8 cellular contexts compared by ENCODE assay signal in the genomic region with DNA sequence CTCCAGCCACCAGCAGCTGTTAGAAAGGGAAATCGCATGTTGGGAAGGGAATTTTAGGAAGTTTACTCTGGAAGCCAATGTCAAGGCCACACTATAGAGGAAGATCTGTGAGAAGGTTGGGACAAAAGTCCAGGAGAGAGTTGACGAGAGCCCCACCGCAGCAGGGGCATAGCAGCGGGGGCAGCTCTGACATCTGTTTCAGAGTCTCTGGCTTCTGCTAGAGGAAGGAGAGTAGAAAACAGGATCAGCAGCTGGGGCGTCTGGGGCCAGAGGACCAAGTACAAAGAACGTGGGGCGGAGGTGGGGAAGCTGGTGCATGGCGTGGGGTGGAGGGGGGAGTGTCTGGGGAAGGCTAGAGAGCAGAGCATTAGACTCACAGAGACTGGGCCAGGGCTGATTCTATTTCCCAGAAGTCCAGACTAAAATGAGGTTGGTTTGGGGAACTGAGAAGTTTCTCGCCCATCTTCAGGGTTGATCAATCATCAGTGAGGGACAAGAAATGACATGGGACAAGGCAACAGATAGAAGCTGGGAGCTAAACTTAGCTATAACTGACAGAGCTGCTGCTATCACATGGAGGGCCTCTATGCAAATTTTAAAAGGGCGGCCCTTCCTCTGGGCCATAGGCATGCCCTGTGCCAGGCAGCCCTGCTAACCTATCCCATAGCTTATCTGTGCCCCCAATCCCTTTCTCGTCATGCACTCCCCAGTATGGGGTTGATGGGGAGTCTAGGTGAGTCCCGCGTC. TPM values are rescaled to one million over a fixed set of nuclear protein-coding genes. Genes with fewer than 3 reads are reported as not detected.
DNase-seq lines count a peak whose midpoint lies in the region; ATAC-seq, FAIRE-seq and TF ChIP-seq lines count a peak whose summit lies in the region.

No MANE protein-coding gene starts in this region.

- H4K20me1 ChIP-seq in DND-41 (ENCODE audit: insufficient read depth, low read length) (peaks cover 2% of the 10 kb centered on the region; the same call in 1 of the 2 replicates), keratinocyte (ENCODE audit: control insufficient read depth, extremely low read depth, insufficient read depth, low read length) (no peaks in the 10 kb centered on the region)

- H3K9me1 ChIP-seq in keratinocyte (ENCODE audit: control insufficient read depth, extremely low read depth, insufficient read depth, low read length) = no peaks in the 10 kb centered on the region

- DNase-seq in DND-41 (no peak), WERI-Rb-1 (peak; percentile 53), keratinocyte (ENCODE audit: low read depth, low spot score) (no peak), upper lobe of right lung (no peak), A172 (ENCODE audit: low spot score) (no peak), aorta (no peak)

- no peak for FAIRE-seq in keratinocyte (lab: Jason Lieb, UNC)

- H2AFZ ChIP-seq in DND-41 (ENCODE audit: low read depth, low read length) = no peak overlapping the region; the same call in 1 of the 2 replicates
- peak overlapping the region; percentile 91 for H2AFZ ChIP-seq in keratinocyte (ENCODE audit: control insufficient read depth, low read length)

- peak overlapping the region; percentile 74 for H3K4me2 ChIP-seq in DND-41 (ENCODE audit: insufficient read depth, low read length)
- H3K4me2 ChIP-seq in keratinocyte (ENCODE audit: control insufficient read depth, extremely low read depth, insufficient read depth, low read depth, low read length) = peak overlapping the region; percentile 94

- TF ChIP-seq CTCF in DND-41 (IDR thresholded peaks at IDR 0.05; ENCODE audit: borderline replicate concordance, extremely low read depth, low read length, poor library complexity, severe bottlenecking) (no peak), WERI-Rb-1 (IDR thresholded peaks at IDR 0.05; ENCODE audit: low read depth, low read length) (no peak), keratinocyte (optimal IDR thresholded peaks at IDR 0.05 in 1 of 3, IDR thresholded peaks at IDR 0.05 in 1 of 3, conservative IDR thresholded peaks at IDR 0.05 in 1 of 3; ENCODE audit: extremely low read depth in 1 of 3, insufficient read depth in 2 of 3, low read length in 3 of 3) (no peak), upper lobe of right lung (IDR thresholded peaks at IDR 0.05) (no peak)

- H3K4me3 ChIP-seq in DND-41 (ENCODE audit: low read depth in 1 of 2, low read length in 2 of 2) (peak overlapping the region in 1 of 2 experiments; percentile 73; a peak in 2 of 4 replicates), WERI-Rb-1 (ENCODE audit: low read depth, low read length) (no peak overlapping the region), keratinocyte (ENCODE audit: control insufficient read depth in 2 of 3, extremely low read depth in 1 of 3, insufficient read depth in 2 of 3, low read depth in 1 of 3, low read length in 3 of 3) (peak overlapping the region; percentile 68 to 75 (median 73)), upper lobe of right lung (peak overlapping the region; percentile 68), aorta (ENCODE audit: low read length in 2 of 2) (no peak overlapping the region)

- intact Hi-C loops in upper lobe of right lung (cut with DNase I) = loop anchor here (10.0 kb wide), 1 partner anchor 49 kb away; a partner anchor contains a TSS
- intact Hi-C loops in aorta (cut with DNase I) = loop anchor here in 1 of 2 donors (1.0 kb wide), 1 partner anchor 44 kb away; no protein-coding TSS in a partner anchor

- H3K9me3 ChIP-seq in DND-41 (ENCODE audit: insufficient read depth, low read length, severe bottlenecking) = no peaks in the 10 kb centered on the region
- no peaks in the 10 kb centered on the region for H3K9me3 ChIP-seq in WERI-Rb-1 (ENCODE audit: severe bottlenecking)
- H3K9me3 ChIP-seq in keratinocyte (ENCODE audit: control insufficient read depth, low read depth, low read length) = no peaks in the 10 kb centered on the region
- no peaks in the 10 kb centered on the region for H3K9me3 ChIP-seq in upper lobe of right lung
- H3K9me3 ChIP-seq in aorta (ENCODE audit: control insufficient read depth, low read length) = no peaks in the 10 kb centered on the region

- H3K27ac ChIP-seq in DND-41 (ENCODE audit: low read length) = peak overlapping the region; percentile 34; the same call in 1 of the 2 replicates
- H3K27ac ChIP-seq in WERI-Rb-1 = peak overlapping the region; percentile 41; the same call in 1 of the 2 replicates
- peak overlapping the region; percentile 60 for H3K27ac ChIP-seq in keratinocyte (ENCODE audit: control insufficient read depth, insufficient read depth, low read length)
- peak overlapping the region; percentile 96 for H3K27ac ChIP-seq in upper lobe of right lung
- H3K27ac ChIP-seq in aorta (ENCODE audit: low read depth in 1 of 2, low read length in 2 of 2) = no peak overlapping the region

- H3K27me3 ChIP-seq in DND-41 (ENCODE audit: insufficient read depth, low read length, poor library complexity) = no peaks in the 10 kb centered on the region
- H3K27me3 ChIP-seq in WERI-Rb-1 (ENCODE audit: insufficient read depth, low read depth, severe bottlenecking) = no peaks in the 10 kb centered on the region
- no peaks in the 10 kb centered on the region for H3K27me3 ChIP-seq in keratinocyte (ENCODE audit: control insufficient read depth, extremely low read depth, insufficient read depth, low read length)
- H3K27me3 ChIP-seq in upper lobe of right lung = no peaks in the 10 kb centered on the region
- H3K27me3 ChIP-seq in aorta (ENCODE audit: control insufficient read depth in 1 of 2, insufficient read depth in 2 of 2, low read length in 1 of 2) = no peaks in the 10 kb centered on the region

- H3K79me2 ChIP-seq in DND-41 (ENCODE audit: insufficient read depth, low read length) (no peaks in the 10 kb centered on the region), keratinocyte (ENCODE audit: control insufficient read depth, insufficient read depth, low read length) (peaks cover 3% of the 10 kb centered on the region)

- 73% methylated on average over 13 of the region's 13 CpGs for WGBS in aorta, 2 donors

- dilution Hi-C loops in keratinocyte (cut with MboI; ENCODE audit: extremely low pct_ligation_motif_present, low sequenced_read_pairs) = no loop called here

- no peak for ATAC-seq in DND-41 (ENCODE audit: insufficient read depth, low read depth)
- peak; percentile 58 for ATAC-seq in GM19351 (IDR thresholded peaks at IDR 0.05; ENCODE audit: unreplicated experiment)
- peak; percentile 45 for ATAC-seq in HG03342 (IDR thresholded peaks at IDR 0.05; ENCODE audit: unreplicated experiment)
- no peak for ATAC-seq in upper lobe of right lung
- no peak for ATAC-seq in aorta (ENCODE audit: low FRiP score)

- H3K4me1 ChIP-seq in DND-41 (ENCODE audit: insufficient read depth, low read length) = peaks cover 14% of the 10 kb centered on the region
- peaks cover 8% of the 10 kb centered on the region for H3K4me1 ChIP-seq in keratinocyte (ENCODE audit: control insufficient read depth, extremely low read depth, insufficient read depth, low read length)
- H3K4me1 ChIP-seq in upper lobe of right lung = peaks cover 7% of the 10 kb centered on the region
- no peaks in the 10 kb centered on the region for H3K4me1 ChIP-seq in aorta (ENCODE audit: control insufficient read depth in 1 of 2, insufficient read depth in 2 of 2, low read length in 2 of 2)

- peak overlapping the region; percentile 95; the same call in 1 of the 2 replicates for H3K9ac ChIP-seq in DND-41 (ENCODE audit: low read depth, low read length)
- H3K9ac ChIP-seq in keratinocyte (ENCODE audit: control insufficient read depth, extremely low read depth, insufficient read depth, low read length) = peak overlapping the region; percentile 69

- peaks cover 14% of the 10 kb centered on the region for H3K36me3 ChIP-seq in DND-41 (ENCODE audit: insufficient read depth, low read length)
- H3K36me3 ChIP-seq in WERI-Rb-1 = peaks cover 15% of the 10 kb centered on the region
- H3K36me3 ChIP-seq in keratinocyte (ENCODE audit: control insufficient read depth in 2 of 2, extremely low read depth in 1 of 2, insufficient read depth in 2 of 2, low read length in 2 of 2) = peaks cover 2 to 5% of the 10 kb centered on the region in 2 experiments
- H3K36me3 ChIP-seq in upper lobe of right lung = peaks cover 11% of the 10 kb centered on the region
- no peaks in the 10 kb centered on the region for H3K36me3 ChIP-seq in aorta (ENCODE audit: control insufficient read depth in 1 of 2, insufficient read depth in 2 of 2, low read length in 1 of 2)

RNA-seq across cellular contexts. Expression of a gene that starts 1.2 kb away (rescaled TPM):
- polyA plus RNA-seq in keratinocyte (8.7 to 11.8 TPM (median 9.0 TPM) in 3 replicates), aorta (10 to 100 TPM; 18.3 to 30.0 TPM)
- 9.7 TPM for polyA plus RNA-seq in keratinocyte (2011; ENCODE audit: low read depth)
- polyA plus RNA-seq in keratinocyte (2011; cell fraction: cytosol; rRNA removed) = 3.6 and 12.6 TPM in 2 replicates
- 11.8 and 14.4 TPM in 2 replicates for polyA plus RNA-seq in keratinocyte (2011; cell fraction: nucleus; rRNA removed)
- polyA plus RNA-seq in keratinocyte (2012; ENCODE audit: low replicate concordance) = 5.8 and 14.4 TPM in 2 replicates
- polyA minus RNA-seq in keratinocyte = 4.3 to 5.6 TPM (median 4.8 TPM) in 3 replicates
- polyA minus RNA-seq in keratinocyte (2011; cell fraction: cytosol; rRNA and poly(A)+ RNA removed) = 11.5 TPM
- polyA minus RNA-seq in keratinocyte (2011; cell fraction: nucleus; rRNA and poly(A)+ RNA removed) = 9.1 and 10.0 TPM in 2 replicates
- total RNA-seq in upper lobe of right lung (23.4 TPM), aorta (10 to 100 TPM; 11.5 to 18.8 TPM)
- total RNA-seq in A172 (2014; rRNA removed; shearing (Covaris generic)) = 46.0 and 64.3 TPM in 2 replicates

RNA-seq across cellular contexts. Expression of a gene that starts 7.9 kb away (rescaled TPM):
- polyA plus RNA-seq in keratinocyte (0.04 TPM in 1 of 3 replicates, not detected in the others), aorta (under 1 TPM in 1 of 2 donors, not detected in 1; 0.10 TPM)
- not detected for polyA plus RNA-seq in keratinocyte (2011; ENCODE audit: low read depth)
- polyA plus RNA-seq in keratinocyte (2011; cell fraction: cytosol; rRNA removed) = not detected in 2 replicates
- not detected in 2 replicates for polyA plus RNA-seq in keratinocyte (2011; cell fraction: nucleus; rRNA removed)
- polyA plus RNA-seq in keratinocyte (2012; ENCODE audit: low replicate concordance) = not detected in 2 replicates
- polyA minus RNA-seq in keratinocyte = not detected in 3 replicates
- polyA minus RNA-seq in keratinocyte (2011; cell fraction: cytosol; rRNA and poly(A)+ RNA removed) = not detected
- not detected in 2 replicates for polyA minus RNA-seq in keratinocyte (2011; cell fraction: nucleus; rRNA and poly(A)+ RNA removed)
- total RNA-seq in upper lobe of right lung (not detected), aorta (under 1 TPM; 0.63 to 0.71 TPM)
- not detected in 2 replicates for total RNA-seq in A172 (2014; rRNA removed; shearing (Covaris generic))

RNA-seq across cellular contexts. Expression of a gene that starts 26.9 kb away (rescaled TPM):
- polyA plus RNA-seq in keratinocyte (51.4 to 57.0 TPM (median 56.5 TPM) in 3 replicates), aorta (10 to 100 TPM in 1 of 2 donors, 1 to 10 TPM in 1; 6.9 to 37.7 TPM)
- 7.0 TPM for polyA plus RNA-seq in keratinocyte (2011; ENCODE audit: low read depth)
- 22.1 and 33.7 TPM in 2 replicates for polyA plus RNA-seq in keratinocyte (2011; cell fraction: cytosol; rRNA removed)
- polyA plus RNA-seq in keratinocyte (2011; cell fraction: nucleus; rRNA removed) = 199 and 221 TPM in 2 replicates
- 22.4 and 28.8 TPM in 2 replicates for polyA plus RNA-seq in keratinocyte (2012; ENCODE audit: low replicate concordance)
- 25.5 to 68.1 TPM (median 41.3 TPM) in 3 replicates for polyA minus RNA-seq in keratinocyte
- polyA minus RNA-seq in keratinocyte (2011; cell fraction: cytosol; rRNA and poly(A)+ RNA removed) = 11.5 TPM
- 36.9 and 58.0 TPM in 2 replicates for polyA minus RNA-seq in keratinocyte (2011; cell fraction: nucleus; rRNA and poly(A)+ RNA removed)
- total RNA-seq in upper lobe of right lung (36.3 TPM), aorta (10 to 100 TPM; 21.5 to 38.5 TPM)
- total RNA-seq in A172 (2014; rRNA removed; shearing (Covaris generic)) = 27.2 and 28.1 TPM in 2 replicates

RNA-seq across cellular contexts. Expression of a gene that starts 45.5 kb away (rescaled TPM):
- polyA plus RNA-seq in keratinocyte (0.12 to 0.48 TPM (median 0.29 TPM) in 3 replicates), aorta (under 1 TPM; 0.38 to 0.49 TPM)
- polyA plus RNA-seq in keratinocyte (2011; ENCODE audit: low read depth) = 0.81 TPM
- polyA plus RNA-seq in keratinocyte (2011; cell fraction: cytosol; rRNA removed) = 0.03 and 0.06 TPM in 2 replicates
- 2.5 and 4.2 TPM in 2 replicates for polyA plus RNA-seq in keratinocyte (2011; cell fraction: nucleus; rRNA removed)
- 1.8 and 1.9 TPM in 2 replicates for polyA plus RNA-seq in keratinocyte (2012; ENCODE audit: low replicate concordance)
- polyA minus RNA-seq in keratinocyte = 0.23 to 0.48 TPM (median 0.33 TPM) in 3 replicates
- polyA minus RNA-seq in keratinocyte (2011; cell fraction: cytosol; rRNA and poly(A)+ RNA removed) = not detected
- polyA minus RNA-seq in keratinocyte (2011; cell fraction: nucleus; rRNA and poly(A)+ RNA removed) = 0.42 and 1.3 TPM in 2 replicates
- total RNA-seq in upper lobe of right lung (0.46 TPM), aorta (under 1 TPM; 0.36 to 0.97 TPM)
- 0.14 and 1.1 TPM in 2 replicates for total RNA-seq in A172 (2014; rRNA removed; shearing (Covaris generic))

RNA-seq across cellular contexts. Expression of a gene that starts 50.8 kb away (rescaled TPM):
- 16.3 to 34.7 TPM (median 23.7 TPM) in 3 replicates for polyA plus RNA-seq in keratinocyte
- polyA plus RNA-seq in keratinocyte (2011; ENCODE audit: low read depth) = 8.5 TPM
- polyA plus RNA-seq in keratinocyte (2011; cell fraction: cytosol; rRNA removed) = 17.6 and 34.6 TPM in 2 replicates
- polyA plus RNA-seq in keratinocyte (2011; cell fraction: nucleus; rRNA removed) = 74.6 and 84.8 TPM in 2 replicates
- 29.0 and 30.6 TPM in 2 replicates for polyA plus RNA-seq in keratinocyte (2012; ENCODE audit: low replicate concordance)
- 22.7 to 59.2 TPM (median 33.6 TPM) in 3 replicates for polyA minus RNA-seq in keratinocyte
- polyA minus RNA-seq in keratinocyte (2011; cell fraction: cytosol; rRNA and poly(A)+ RNA removed) = 61.2 TPM
- polyA minus RNA-seq in keratinocyte (2011; cell fraction: nucleus; rRNA and poly(A)+ RNA removed) = 41.3 and 51.9 TPM in 2 replicates
- total RNA-seq in upper lobe of right lung = 52.2 TPM
- 44.7 and 49.9 TPM in 2 replicates for total RNA-seq in A172 (2014; rRNA removed; shearing (Covaris generic))
- total RNA-seq in aorta = 10 to 100 TPM; 20.9 to 25.1 TPM
- 100 to 1,000 TPM in 1 of 2 donors, 10 to 100 TPM in 1; 11.8 to 112 TPM for polyA plus RNA-seq in aorta

Comparison
In these comparisons a context has a peak if more than half of its experiments do, and no peak if none do; other contexts are left out.
1. ATAC-seq: peak in GM19351 (single experiment) and HG03342 (single experiment); none in DND-41 (single experiment), upper lobe of right lung (single experiment) and aorta (single experiment).
2. H3K27ac ChIP-seq: peak in DND-41 (single experiment), WERI-Rb-1 (single experiment), keratinocyte (single experiment) and upper lobe of right lung (single experiment); none in aorta (0 of 2).
3. H3K4me3 ChIP-seq: peak in keratinocyte (3 of 3) and upper lobe of right lung (single experiment); none in WERI-Rb-1 (single experiment) and aorta (0 of 2).